Comparison of ENCODE assay signal across 12 cellular contexts in the genomic region with DNA sequence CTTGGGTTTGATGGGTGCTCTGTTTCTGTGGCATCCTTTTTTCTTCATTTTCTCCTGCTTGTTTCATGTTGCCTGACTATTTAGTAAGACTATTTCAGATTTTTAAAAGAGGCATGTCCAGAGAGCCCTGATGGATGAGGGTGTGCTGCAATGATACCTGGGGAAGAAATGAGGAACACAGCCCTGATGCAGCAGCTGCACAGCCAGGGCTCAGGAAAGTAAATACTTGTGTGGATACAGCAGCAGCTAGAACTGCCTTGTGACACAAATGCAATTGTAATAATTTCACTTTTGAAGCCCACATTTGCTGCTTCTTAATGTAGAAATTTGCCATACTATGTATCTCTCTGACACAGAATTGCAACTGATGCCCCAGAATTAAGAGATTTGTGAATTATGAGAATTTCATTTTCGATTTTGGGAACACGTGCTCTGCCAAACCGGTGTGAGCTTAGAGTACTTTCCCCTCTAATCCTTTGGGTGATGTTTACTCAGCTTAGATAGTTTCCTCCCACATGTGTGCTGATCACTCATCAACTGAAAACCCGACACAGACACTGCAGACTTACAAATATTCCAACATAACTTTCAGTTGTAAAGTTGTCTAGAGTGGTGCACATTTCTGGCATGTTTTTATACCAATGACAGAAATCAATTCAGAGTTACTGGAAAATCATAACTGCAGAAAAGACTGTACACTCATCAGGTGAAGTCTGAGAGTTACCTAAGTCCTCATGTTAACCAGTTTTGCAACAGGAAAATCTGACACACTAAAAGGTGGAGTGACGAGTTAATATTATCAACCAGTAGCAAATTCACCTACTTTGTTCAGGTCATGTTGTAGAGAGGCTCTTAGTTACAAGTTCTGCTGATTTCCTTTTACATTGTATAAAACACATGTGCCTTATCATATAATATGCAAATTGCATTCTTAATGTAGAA.
A peak's percentile ranks its signal among the peaks of the same experiment; 100 is the strongest.
DNase-seq lines count a peak whose midpoint lies in the region; ATAC-seq, FAIRE-seq and TF ChIP-seq lines count a peak whose summit lies in the region.
"Had no signal": no experiment of that assay in that cellular context is flagged by ENCODE, and none has a peak within 500 bp of the region (broad histone marks: within the 10 kb centered on the region; RNA-seq: fewer than 3 reads in every experiment).

No MANE protein-coding gene starts in this region.

- H3K9me3 ChIP-seq in HepG2 (ENCODE audit: low read length): no peaks in the 10 kb centered on the region
- no peaks in the 10 kb centered on the region for H3K9me3 ChIP-seq in thyroid gland
- no peaks in the 10 kb centered on the region for H3K9me3 ChIP-seq in naive thymus-derived CD4-positive, alpha-beta T cell (ENCODE audit: control insufficient read depth in 2 of 3, low read length in 3 of 3)

- H3K9ac ChIP-seq in HepG2 (ENCODE audit: insufficient read depth, low read depth, low read length): no peak overlapping the region

- no peak overlapping the region for H3K27ac ChIP-seq in HepG2 (ENCODE audit: extremely low read length, insufficient read depth, low read length)
- no peak overlapping the region for H3K27ac ChIP-seq in thyroid gland
- no peak overlapping the region for H3K27ac ChIP-seq in naive thymus-derived CD4-positive, alpha-beta T cell (ENCODE audit: low read depth, low read length)

- POLR2A ChIA-PET in HepG2 (lab: Yijun Ruan, JAX): no interaction called here
- POLR2A ChIA-PET in naive thymus-derived CD4-positive, alpha-beta T cell (lab: Charles Lee): no interaction called here

- H3K4me1 Mint-ChIP-seq in naive thymus-derived CD4-positive, alpha-beta T cell: peaks cover 0 to 2% (median 0%) of the 10 kb centered on the region in 7 donors

- peaks cover 0 to 9% (median 2%) of the 10 kb centered on the region in 11 donors for H3K9me3 Mint-ChIP-seq in naive thymus-derived CD4-positive, alpha-beta T cell

- H3K4me1 ChIP-seq in HepG2 (ENCODE audit: insufficient read depth, low read length): 0 out of 2 replicates have a peak, but pooled peaks cover 7% of the 10 kb centered on the region
- no peaks in the 10 kb centered on the region for H3K4me1 ChIP-seq in thyroid gland
- H3K4me1 ChIP-seq in naive thymus-derived CD4-positive, alpha-beta T cell (ENCODE audit: control insufficient read depth in 2 of 2, insufficient read depth in 2 of 2, low read length in 2 of 2): no peaks in the 10 kb centered on the region

- H3K79me2 ChIP-seq in HepG2 (ENCODE audit: insufficient read depth, low read length): no peaks in the 10 kb centered on the region

- no peaks in the 10 kb centered on the region for H3K36me3 ChIP-seq in HepG2 (replicated peaks in 1 of 2; ENCODE audit: control insufficient read depth in 1 of 2, insufficient read depth in 2 of 2, low read length in 2 of 2)
- H3K36me3 ChIP-seq in thyroid gland: no peaks in the 10 kb centered on the region
- no peaks in the 10 kb centered on the region for H3K36me3 ChIP-seq in naive thymus-derived CD4-positive, alpha-beta T cell (ENCODE audit: control insufficient read depth in 2 of 3, insufficient read depth in 3 of 3, low read length in 3 of 3)

- TF ChIP-seq EP300 in HepG2 (IDR thresholded peaks at IDR 0.05; ENCODE audit: low read depth in 2 of 2, low read length in 2 of 2) (no peak), HepG2 (CRISPR knock-in tag; IDR thresholded peaks at IDR 0.05; ENCODE audit: borderline replicate concordance) (no peak)

- no peak for FAIRE-seq in HepG2 (lab: Jason Lieb, UNC)

- TF ChIP-seq CTCF in HepG2 (CRISPR knock-in tag; IDR thresholded peaks at IDR 0.05): no peak
- TF ChIP-seq CTCF in GM10266 (IDR thresholded peaks at IDR 0.05; ENCODE audit: control insufficient read depth, insufficient read depth, low read depth, missing control alignments): no peak
- no peak for TF ChIP-seq CTCF in thyroid gland (IDR thresholded peaks at IDR 0.05)

- H3K4me3 ChIP-seq in HepG2 (replicated peaks in 1 of 3; ENCODE audit: insufficient read depth in 1 of 3, low read depth in 2 of 3, low read length in 3 of 3) (no peak overlapping the region), thyroid gland (replicated peaks in 1 of 3) (no peak overlapping the region)
- H3K4me3 ChIP-seq in naive thymus-derived CD4-positive, alpha-beta T cell (ENCODE audit: low read length): no peak overlapping the region

- no peaks in the 10 kb centered on the region for H3K27me3 Mint-ChIP-seq in naive thymus-derived CD4-positive, alpha-beta T cell
- H3K27me3 Mint-ChIP-seq: activated T-cell treated with anti-CD3 and anti-CD28 coated beads, Interleukin-2, amount 50 U/mL, for 24 hours had no signal

- WGBS in HepG2 (ENCODE audit: low lambda C conversion rate): 1% methylated on average over 5 of the region's 5 CpGs
- 34 to 37% methylated on average over 5 of the region's 5 CpGs for WGBS in thyroid gland, 2 donors

- ATAC-seq in GM19025 (IDR thresholded peaks at IDR 0.05; ENCODE audit: low read depth, unreplicated experiment): peak; percentile 63
- peak; percentile 91 for ATAC-seq in HG02884 (IDR thresholded peaks at IDR 0.05; ENCODE audit: unreplicated experiment)
- ATAC-seq in HepG2: no peak; the same call in 2 of the 3 replicates
- no peak for ATAC-seq in naive thymus-derived CD4-positive, alpha-beta T cell
- ATAC-seq: right cardiac atrium had no signal

- BruUV-seq in HepG2 (replicated peaks; lab: Mats Ljungman, UMichigan): no TSS peak

- CTCF ChIA-PET in HepG2 (lab: Yijun Ruan, JAX; ENCODE audit: low intra/inter-chr PET ratio, low total read pairs): no interaction called here
- CTCF ChIA-PET in naive thymus-derived CD4-positive, alpha-beta T cell (lab: Charles Lee): no interaction called here

- TF ChIP-seq POLR2A in HepG2 (IDR thresholded peaks at IDR 0.05; ENCODE audit: insufficient read depth in 1 of 2, low read depth in 2 of 2, low read length in 2 of 2): no peak
- TF ChIP-seq POLR2A in thyroid gland (IDR thresholded peaks at IDR 0.05): no peak

- no peak overlapping the region for H3K4me3 Mint-ChIP-seq in naive thymus-derived CD4-positive, alpha-beta T cell
- H3K4me3 Mint-ChIP-seq: activated T-cell treated with anti-CD3 and anti-CD28 coated beads, Interleukin-2, amount 50 U/mL, for 24 hours had no signal

- peak; percentile 3 for DNase-seq in NCI-H2107 (lab: John Stamatoyannopoulos, UW)
- no peak for DNase-seq in HepG2 (ENCODE audit: low spot score)
- no peak for DNase-seq in GM10266 (ENCODE audit: extremely low spot score)
- DNase-seq in thyroid gland: no peak
- DNase-seq in naive thymus-derived CD4-positive, alpha-beta T cell: no peak
- DNase-seq in iPS-NIHi11 (ENCODE audit: low spot score): no peak
- DNase-seq: activated T-cell treated with anti-CD3 and anti-CD28 coated beads, Interleukin-2, amount 50 U/mL, for 24 hours; DMS79; right cardiac atrium; T-helper 9 cell had no signal

- no peaks in the 10 kb centered on the region; a peak in 1 of 5 replicates for H3K27me3 ChIP-seq in HepG2 (ENCODE audit: control insufficient read depth in 1 of 2, insufficient read depth in 2 of 2, low read length in 2 of 2)
- no peaks in the 10 kb centered on the region for H3K27me3 ChIP-seq in thyroid gland
- no peaks in the 10 kb centered on the region for H3K27me3 ChIP-seq in naive thymus-derived CD4-positive, alpha-beta T cell (ENCODE audit: control insufficient read depth in 2 of 2, insufficient read depth in 2 of 2, low read length in 2 of 2)

- H3K36me3 Mint-ChIP-seq in naive thymus-derived CD4-positive, alpha-beta T cell: no peaks in the 10 kb centered on the region

- in situ Hi-C loops in HepG2 (cut with HindIII; ENCODE audit: extremely low pct_ligation_motif_present, low pct_unique_long_range_greater_than_20kb): no loop called here

- intact Hi-C loops in HepG2 (cut with micrococcal nuclease; ENCODE audit: unreplicated experiment): no loop called here
- intact Hi-C loops in thyroid gland (cut with DNase I): no loop called here
- intact Hi-C loops in naive thymus-derived CD4-positive, alpha-beta T cell (cut with micrococcal nuclease): no loop called here

- no peaks in the 10 kb centered on the region for H4K20me1 ChIP-seq in HepG2 (ENCODE audit: insufficient read depth, low read length)

- H3K27ac Mint-ChIP-seq in naive thymus-derived CD4-positive, alpha-beta T cell: no peak overlapping the region
- H3K27ac Mint-ChIP-seq: activated T-cell treated with anti-CD3 and anti-CD28 coated beads, Interleukin-2, amount 50 U/mL, for 24 hours had no signal

- no peak for TF ChIP-seq RAD21 in HepG2 (CRISPR knock-in tag; IDR thresholded peaks at IDR 0.05)

- no peak overlapping the region for H2AFZ ChIP-seq in HepG2 (ENCODE audit: low read length)

- 0 out of 2 replicates have a peak overlapping the region, but pooled peaks have one; percentile 15 for H3K4me2 ChIP-seq in HepG2 (ENCODE audit: low read depth, low read length)

TF ChIP-seq in HepG2, 621 proteins besides CTCF, POLR2A, EP300 and RAD21 (continues in another document):
- no peak for TF ChIP-seq PCBP1 (IDR thresholded peaks at IDR 0.05; ENCODE audit: borderline replicate concordance, low read depth, low read length)
- no peak for TF ChIP-seq ZBTB44 (CRISPR knock-in tag; IDR thresholded peaks at IDR 0.05)
- no peak for TF ChIP-seq ZNF577 (CRISPR knock-in tag; IDR thresholded peaks at IDR 0.05; ENCODE audit: borderline replicate concordance, low read depth)
- no peak for TF ChIP-seq NKX3-1 (CRISPR knock-in tag; IDR thresholded peaks at IDR 0.05)
- TF ChIP-seq ZIK1 (CRISPR knock-in tag; IDR thresholded peaks at IDR 0.05; ENCODE audit: borderline replicate concordance, low read depth): no peak
- no peak for TF ChIP-seq ATF7 (IDR thresholded peaks at IDR 0.05)
- TF ChIP-seq ATF7 (CRISPR knock-in tag; IDR thresholded peaks at IDR 0.05): no peak
- no peak for TF ChIP-seq NONO (IDR thresholded peaks at IDR 0.05)
- TF ChIP-seq NONO (CRISPR knock-in tag; conservative IDR thresholded peaks at IDR 0.05): no peak
- TF ChIP-seq SP1 (IDR thresholded peaks at IDR 0.05): no peak
- no peak for TF ChIP-seq SP1 (CRISPR knock-in tag; IDR thresholded peaks at IDR 0.05)
- TF ChIP-seq LBX2 (CRISPR knock-in tag; IDR thresholded peaks at IDR 0.05; ENCODE audit: borderline replicate concordance): no peak

Comparison
In these comparisons a context has a peak if more than half of its experiments do, and no peak if none do; other contexts are left out.
1. ATAC-seq: peak in GM19025 (single experiment) and HG02884 (single experiment); none in HepG2 (single experiment) and naive thymus-derived CD4-positive, alpha-beta T cell (single experiment).